Comparison of ENCODE assay signal across 8 cellular contexts in genomic region chr4:118278473-118279274, GRCh38.
DNase-seq lines count a peak whose midpoint lies in the region; ATAC-seq, FAIRE-seq and TF ChIP-seq lines count a peak whose summit lies in the region.

No MANE protein-coding gene starts in this region.

- no peaks in the 10 kb centered on the region for H3K9me3 ChIP-seq in HUES48 (ENCODE audit: control insufficient read depth, insufficient read depth, low read length)
- H3K9me3 ChIP-seq in NT2/D1 (ENCODE audit: insufficient read depth, low read length), result no peaks in the 10 kb centered on the region; the same call in 1 of the 2 replicates
- no peaks in the 10 kb centered on the region for H3K9me3 ChIP-seq in mesodermal cell (ENCODE audit: control insufficient read depth, low read length)

- H3K4me1 Mint-ChIP-seq in Calu3 (ENCODE audit: low read depth, unreplicated experiment), result peaks cover 23% of the 10 kb centered on the region

- FAIRE-seq in endometrium (lab: Jason Lieb, UNC), result peak; percentile 51

- H3K4me3 ChIP-seq in HUES48 (ENCODE audit: low read depth, low read length), result peak overlapping the region; percentile 96
- H3K4me3 ChIP-seq in NT2/D1 (ENCODE audit: insufficient read length, low read depth), result peak overlapping the region; percentile 93
- H3K4me3 ChIP-seq in mesodermal cell (ENCODE audit: extremely low read depth, insufficient read depth, low read length, poor library complexity, severe bottlenecking), result peak overlapping the region; percentile 68

- H3K27ac Mint-ChIP-seq in Calu3 (ENCODE audit: unreplicated experiment), result peak overlapping the region; percentile 97

- H3K27me3 Mint-ChIP-seq in Calu3 (ENCODE audit: unreplicated experiment), result no peaks in the 10 kb centered on the region

- BruUV-seq in Calu3 (replicated peaks; lab: Mats Ljungman, UMichigan), result no TSS peak

- intact Hi-C loops in Calu3 (cut with micrococcal nuclease; ENCODE audit: unreplicated experiment), result no loop called here

- H3K9me3 Mint-ChIP-seq in Calu3 (ENCODE audit: low read depth, unreplicated experiment), result no peaks in the 10 kb centered on the region

- H3K4me3 Mint-ChIP-seq in Calu3 (ENCODE audit: low read depth, unreplicated experiment), result peak overlapping the region; percentile 80

- DNase-seq in Calu3 (peak; percentile 95), NT2/D1 (ENCODE audit: low read depth, low spot score) (peak; percentile 90)
- DNase-seq in activated CD8-positive, alpha-beta memory T cell treated with anti-CD3 and anti-CD28 coated beads, Interleukin-2, amount 50 U/mL, for 24 hours (ENCODE audit: extremely low read depth), result peak; percentile 94
- peak; percentile 96 to 98 for DNase-seq in stimulated activated CD8-positive, alpha-beta memory T cell treated with anti-CD3 and anti-CD28 coated beads, Interleukin-15, amount 100 ng/mL, for 4 hours (ENCODE audit: low read depth in 2 of 2)

- H3K36me3 ChIP-seq in HUES48 (ENCODE audit: control insufficient read depth, insufficient read depth, low read length), result peaks cover 25% of the 10 kb centered on the region
- H3K36me3 ChIP-seq in NT2/D1 (ENCODE audit: insufficient read depth, insufficient read length, low read length), result peaks cover 36% of the 10 kb centered on the region
- peaks cover 6% of the 10 kb centered on the region for H3K36me3 ChIP-seq in mesodermal cell (ENCODE audit: control insufficient read depth, insufficient read depth, low read length)

- peak; percentile 91 for ATAC-seq in GM21423 (IDR thresholded peaks at IDR 0.05; ENCODE audit: unreplicated experiment)

- H3K4me1 ChIP-seq in HUES48 (ENCODE audit: control insufficient read depth, insufficient read depth, low read length) (peaks cover 19% of the 10 kb centered on the region), NT2/D1 (ENCODE audit: insufficient read depth, insufficient read length) (no peaks in the 10 kb centered on the region), mesodermal cell (ENCODE audit: control insufficient read depth, insufficient read depth, low read length, poor library complexity, severe bottlenecking) (peaks cover 5% of the 10 kb centered on the region)

- H3K27me3 ChIP-seq in HUES48 (ENCODE audit: control insufficient read depth, insufficient read depth, low read length) (no peaks in the 10 kb centered on the region), NT2/D1 (ENCODE audit: insufficient read depth, insufficient read length) (no peaks in the 10 kb centered on the region)

- H3K27ac ChIP-seq in HUES48 (ENCODE audit: low read depth, low read length) (peak overlapping the region; percentile 92), mesodermal cell (ENCODE audit: low read depth, low read length, severe bottlenecking) (peak overlapping the region; percentile 39)

- no peak for TF ChIP-seq CTCF in Calu3 (IDR thresholded peaks at IDR 0.05; ENCODE audit: unreplicated experiment)

- WGBS in mesodermal cell (ENCODE audit: insufficient coverage in 2 of 2), 2 experiments, result 3 to 4% methylated on average over 40 to 51 of the region's 56 CpGs

- peaks cover 49% of the 10 kb centered on the region for H3K36me3 Mint-ChIP-seq in Calu3 (ENCODE audit: insufficient read depth, unreplicated experiment)

- peak overlapping the region; percentile 97 for H3K9ac ChIP-seq in HUES48 (ENCODE audit: low read depth, low read length)
- peak overlapping the region; percentile 99 for H3K9ac ChIP-seq in NT2/D1 (ENCODE audit: insufficient read length, low read depth)

- CTCF ChIA-PET in Calu3 (lab: Charles Lee), result no interaction called here

Comparison
In these comparisons a context has a peak if more than half of its experiments do, and no peak if none do; other contexts are left out.
1. Peak in every context shown above with its lines: DNase-seq, ATAC-seq, H3K4me3 ChIP-seq and H3K27ac ChIP-seq.